1 cellular context compared by ENCODE assay signal in the genomic region with DNA sequence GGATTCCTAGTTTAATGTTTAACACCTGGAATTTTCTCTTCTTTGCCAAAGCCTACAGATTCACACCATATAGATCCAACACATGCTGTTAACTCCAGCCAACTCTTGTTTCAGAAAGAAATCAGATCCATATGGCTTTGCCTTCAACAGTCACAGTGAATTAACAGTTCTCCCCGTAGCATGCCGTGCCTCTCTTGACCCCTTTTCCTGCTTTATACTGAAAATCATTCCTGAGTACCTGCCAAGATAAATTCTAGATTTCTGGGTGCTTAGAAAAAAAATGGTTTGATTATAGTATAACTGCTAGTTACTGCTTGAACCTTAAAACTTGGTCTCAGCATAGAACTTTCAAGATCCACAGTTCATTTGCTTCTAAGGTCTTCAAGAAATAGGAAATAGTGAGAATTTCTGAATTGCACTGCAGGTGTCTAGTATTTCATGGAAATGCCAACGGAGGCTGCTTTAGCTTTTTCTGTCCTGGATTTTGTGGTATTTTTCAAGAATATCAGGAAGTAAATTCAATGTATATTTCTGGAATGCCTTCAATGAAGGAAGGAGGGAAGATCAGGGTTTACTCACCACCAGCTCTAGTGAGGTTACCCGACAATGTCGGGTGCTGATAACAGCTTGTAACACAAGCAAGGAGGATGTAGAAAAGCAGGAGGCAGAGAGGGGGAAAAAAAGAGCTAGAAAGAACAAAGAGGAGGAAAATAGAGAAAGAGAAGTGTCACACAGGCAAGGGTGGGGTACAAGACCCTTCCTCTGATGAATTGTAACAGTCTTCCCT.
TF ChIP-seq lines count a peak whose summit lies in the region.

No MANE protein-coding gene starts in this region.

TF ChIP-seq in H1, 55 proteins besides CTCF, POLR2A, EP300 and RAD21:
- TF ChIP-seq CHD2 (IDR thresholded peaks at IDR 0.05; ENCODE audit: low read length): no peak
- peak; percentile 26; the same call in 1 of the 2 replicates for TF ChIP-seq POLR2AphosphoS5 (IDR thresholded peaks at IDR 0.05; ENCODE audit: low read depth, low read length)
- TF ChIP-seq TAF7 (optimal IDR thresholded peaks at IDR 0.05; ENCODE audit: borderline replicate concordance, low read depth, low read length): peak; percentile 56
